ENCODE assay signal across 14 cellular contexts in the genomic region with DNA sequence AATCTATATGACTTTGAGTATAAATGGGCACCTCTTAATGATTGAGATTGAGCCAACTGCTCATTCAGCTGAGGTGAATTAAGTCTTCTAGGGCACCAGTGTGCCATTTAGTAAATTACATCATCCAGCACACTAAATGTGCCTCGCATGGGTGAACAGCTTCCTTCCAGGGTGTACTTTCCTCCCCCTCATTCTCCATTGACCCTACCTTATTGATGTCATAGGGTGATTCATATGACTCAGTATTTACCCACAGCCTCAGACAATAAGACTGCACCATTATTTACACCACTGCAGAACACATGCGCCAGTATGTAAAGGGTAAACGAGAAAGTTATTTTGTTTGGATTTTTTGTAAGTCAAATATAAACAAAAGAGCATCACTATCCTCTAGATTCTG.
DNase-seq lines count a peak whose midpoint lies in the region; ATAC-seq, FAIRE-seq and TF ChIP-seq lines count a peak whose summit lies in the region.
"Had no signal": no experiment of that assay in that cellular context is flagged by ENCODE, and none has a peak within 500 bp of the region (broad histone marks: within the 10 kb centered on the region; RNA-seq: fewer than 3 reads in every experiment).

No MANE protein-coding gene starts in this region.

- no peaks in the 10 kb centered on the region for H3K4me1 Mint-ChIP-seq in MCF 10A (ENCODE audit: insufficient read depth, unreplicated experiment)
- H3K4me1 Mint-ChIP-seq in activated CD8-positive, alpha-beta T cell treated with anti-CD3 and anti-CD28 coated beads, Interleukin-2, amount 10 ng/mL, durations not matched to agents 7 days and 5 days (ENCODE audit: low read depth): no peaks in the 10 kb centered on the region
- H3K4me1 Mint-ChIP-seq: activated naive CD4-positive, alpha-beta T cell treated with anti-CD3 and anti-CD28 coated beads, Interleukin-2, amount 10 ng/mL, durations not matched to agents 7 days and 5 days had no signal

- no peak for ATAC-seq in activated CD8-positive, alpha-beta T cell treated with anti-CD3 and anti-CD28 coated beads, Interleukin-2, amount 10 ng/mL, durations not matched to agents 7 days and 5 days
- ATAC-seq: HCT116 had no signal

- H3K27ac ChIP-seq in breast epithelium (no peak overlapping the region), caudate nucleus (ENCODE audit: low read depth, low read length) (no peak overlapping the region)
- no peak overlapping the region for H3K27ac ChIP-seq in effector memory CD4-positive, alpha-beta T cell (ENCODE audit: insufficient read depth, low read length, poor library complexity, severe bottlenecking)
- H3K27ac ChIP-seq: parathyroid adenoma had no signal

- no peaks in the 10 kb centered on the region for H3K36me3 ChIP-seq in breast epithelium
- no peaks in the 10 kb centered on the region for H3K36me3 ChIP-seq in effector memory CD4-positive, alpha-beta T cell (ENCODE audit: control insufficient read depth, insufficient read depth, low read length)

- TF ChIP-seq POLR2A in breast epithelium (IDR thresholded peaks at IDR 0.05): no peak

- CTCF ChIA-PET in MCF 10A (lab: Yijun Ruan, JAX): no interaction called here
- CTCF ChIA-PET in activated CD8-positive, alpha-beta T cell treated with anti-CD3 and anti-CD28 coated beads, Interleukin-2, amount 10 ng/mL, durations not matched to agents 7 days and 5 days (lab: Charles Lee): no interaction called here

- no peaks in the 10 kb centered on the region for H3K27me3 ChIP-seq in breast epithelium
- H3K27me3 ChIP-seq in effector memory CD4-positive, alpha-beta T cell (replicated peaks; ENCODE audit: control insufficient read depth, insufficient read depth, low read length, poor library complexity, severe bottlenecking): no peaks in the 10 kb centered on the region

- H3K4me3 ChIP-seq in breast epithelium (no peak overlapping the region), astrocyte of the spinal cord (ENCODE audit: low read depth, low read length) (no peak overlapping the region)
- H3K4me3 ChIP-seq in effector memory CD4-positive, alpha-beta T cell (ENCODE audit: insufficient read depth, low read depth, low read length, poor library complexity, severe bottlenecking): no peak overlapping the region

- H3K27ac Mint-ChIP-seq in MCF 10A (ENCODE audit: low read depth, unreplicated experiment): no peak overlapping the region
- no peak overlapping the region for H3K27ac Mint-ChIP-seq in activated CD8-positive, alpha-beta T cell treated with anti-CD3 and anti-CD28 coated beads, Interleukin-2, amount 10 ng/mL, durations not matched to agents 7 days and 5 days
- H3K27ac Mint-ChIP-seq: activated naive CD4-positive, alpha-beta T cell treated with anti-CD3 and anti-CD28 coated beads, Interleukin-2, amount 10 ng/mL, durations not matched to agents 7 days and 5 days; mesothelial cell of epicardium had no signal

- no peaks in the 10 kb centered on the region for H3K9me3 ChIP-seq in breast epithelium
- H3K9me3 ChIP-seq in effector memory CD4-positive, alpha-beta T cell (ENCODE audit: control insufficient read depth, low read length): no peaks in the 10 kb centered on the region

- in situ Hi-C loops in astrocyte of the spinal cord (cut with HindIII; ENCODE audit: low sequenced_read_pairs): no loop called here

- no peak overlapping the region for H3K4me3 Mint-ChIP-seq in MCF 10A (ENCODE audit: unreplicated experiment)
- no peak overlapping the region for H3K4me3 Mint-ChIP-seq in activated CD8-positive, alpha-beta T cell treated with anti-CD3 and anti-CD28 coated beads, Interleukin-2, amount 10 ng/mL, durations not matched to agents 7 days and 5 days
- H3K4me3 Mint-ChIP-seq: activated naive CD4-positive, alpha-beta T cell treated with anti-CD3 and anti-CD28 coated beads, Interleukin-2, amount 10 ng/mL, durations not matched to agents 7 days and 5 days; mesothelial cell of epicardium had no signal

- POLR2A ChIA-PET in MCF 10A (lab: Yijun Ruan, JAX): no interaction called here
- POLR2A ChIA-PET in activated CD8-positive, alpha-beta T cell treated with anti-CD3 and anti-CD28 coated beads, Interleukin-2, amount 10 ng/mL, durations not matched to agents 7 days and 5 days (lab: Charles Lee): no interaction called here

- peaks cover 56% of the 10 kb centered on the region for H3K27me3 Mint-ChIP-seq in MCF 10A (ENCODE audit: insufficient read depth, unreplicated experiment)
- no peaks in the 10 kb centered on the region for H3K27me3 Mint-ChIP-seq in activated CD8-positive, alpha-beta T cell treated with anti-CD3 and anti-CD28 coated beads, Interleukin-2, amount 10 ng/mL, durations not matched to agents 7 days and 5 days (ENCODE audit: low read depth)
- H3K27me3 Mint-ChIP-seq: activated naive CD4-positive, alpha-beta T cell treated with anti-CD3 and anti-CD28 coated beads, Interleukin-2, amount 10 ng/mL, durations not matched to agents 7 days and 5 days had no signal

- intact Hi-C loops in MCF 10A (cut with micrococcal nuclease): no loop called here
- intact Hi-C loops in breast epithelium (cut with DNase I; ENCODE audit: low total_unique reads): no loop called here

- peak; percentile 12 for DNase-seq in MCF 10A (ENCODE audit: unreplicated experiment)
- no peak for DNase-seq in breast epithelium (ENCODE audit: low spot score in 2 of 2)
- DNase-seq in NCI-H2227 treated with DMSO at 0.1 percent for 48 hours (lab: John Stamatoyannopoulos, UW): peak; percentile 33
- DNase-seq in astrocyte of the spinal cord (ENCODE audit: low read depth, low spot score): peak; percentile 0
- peak; percentile 36 for DNase-seq in urothelium cell line (ENCODE audit: low spot score)
- DNase-seq in caudate nucleus (lab: John Stamatoyannopoulos, UW): no peak
- no peak for DNase-seq in effector memory CD4-positive, alpha-beta T cell
- DNase-seq in activated CD8-positive, alpha-beta T cell treated with anti-CD3 and anti-CD28 coated beads, Interleukin-2, amount 10 ng/mL, durations not matched to agents 7 days and 5 days: no peak
- DNase-seq: activated naive CD4-positive, alpha-beta T cell treated with anti-CD3 and anti-CD28 coated beads, Interleukin-2, amount 10 ng/mL, durations not matched to agents 7 days and 5 days; NCI-H187 had no signal

- peak; percentile 17 for FAIRE-seq in urothelium cell line (lab: Jason Lieb, UNC)
- FAIRE-seq: TTC549 had no signal

- no peaks in the 10 kb centered on the region for H3K36me3 Mint-ChIP-seq in MCF 10A (ENCODE audit: insufficient read depth, unreplicated experiment)
- H3K36me3 Mint-ChIP-seq in activated CD8-positive, alpha-beta T cell treated with anti-CD3 and anti-CD28 coated beads, Interleukin-2, amount 10 ng/mL, durations not matched to agents 7 days and 5 days (ENCODE audit: low read depth): no peaks in the 10 kb centered on the region
- H3K36me3 Mint-ChIP-seq: activated naive CD4-positive, alpha-beta T cell treated with anti-CD3 and anti-CD28 coated beads, Interleukin-2, amount 10 ng/mL, durations not matched to agents 7 days and 5 days; mesothelial cell of epicardium had no signal

- TF ChIP-seq CTCF in MCF 10A (IDR thresholded peaks at IDR 0.05; ENCODE audit: unreplicated experiment) (no peak), breast epithelium (IDR thresholded peaks at IDR 0.05) (no peak), astrocyte of the spinal cord (IDR thresholded peaks at IDR 0.05; ENCODE audit: low read depth, low read length) (no peak)

- H3K9me3 Mint-ChIP-seq in MCF 10A (ENCODE audit: unreplicated experiment): no peaks in the 10 kb centered on the region
- H3K9me3 Mint-ChIP-seq in activated CD8-positive, alpha-beta T cell treated with anti-CD3 and anti-CD28 coated beads, Interleukin-2, amount 10 ng/mL, durations not matched to agents 7 days and 5 days (ENCODE audit: insufficient read depth): no peaks in the 10 kb centered on the region
- H3K9me3 Mint-ChIP-seq: activated naive CD4-positive, alpha-beta T cell treated with anti-CD3 and anti-CD28 coated beads, Interleukin-2, amount 10 ng/mL, durations not matched to agents 7 days and 5 days; mesothelial cell of epicardium had no signal

- H3K4me1 ChIP-seq in breast epithelium: no peaks in the 10 kb centered on the region
- no peaks in the 10 kb centered on the region for H3K4me1 ChIP-seq in effector memory CD4-positive, alpha-beta T cell (ENCODE audit: control insufficient read depth, insufficient read depth, low read length, poor library complexity, severe bottlenecking)
- H3K4me1 ChIP-seq: parathyroid adenoma had no signal

- no TSS peak for BruUV-seq in MCF 10A (replicated peaks; lab: Mats Ljungman, UMichigan)

Comparison
In these comparisons a context has a peak if more than half of its experiments do, and no peak if none do; other contexts are left out.
1. DNase-seq: peak in MCF 10A (single experiment), NCI-H2227 treated with DMSO at 0.1 percent for 48 hours (single experiment), astrocyte of the spinal cord (single experiment) and urothelium cell line (single experiment); none in breast epithelium (0 of 2), caudate nucleus (0 of 61), effector memory CD4-positive, alpha-beta T cell (0 of 3) and activated CD8-positive, alpha-beta T cell treated with anti-CD3 and anti-CD28 coated beads, Interleukin-2, amount 10 ng/mL, durations not matched to agents 7 days and 5 days (single experiment).